In the genomic region with DNA sequence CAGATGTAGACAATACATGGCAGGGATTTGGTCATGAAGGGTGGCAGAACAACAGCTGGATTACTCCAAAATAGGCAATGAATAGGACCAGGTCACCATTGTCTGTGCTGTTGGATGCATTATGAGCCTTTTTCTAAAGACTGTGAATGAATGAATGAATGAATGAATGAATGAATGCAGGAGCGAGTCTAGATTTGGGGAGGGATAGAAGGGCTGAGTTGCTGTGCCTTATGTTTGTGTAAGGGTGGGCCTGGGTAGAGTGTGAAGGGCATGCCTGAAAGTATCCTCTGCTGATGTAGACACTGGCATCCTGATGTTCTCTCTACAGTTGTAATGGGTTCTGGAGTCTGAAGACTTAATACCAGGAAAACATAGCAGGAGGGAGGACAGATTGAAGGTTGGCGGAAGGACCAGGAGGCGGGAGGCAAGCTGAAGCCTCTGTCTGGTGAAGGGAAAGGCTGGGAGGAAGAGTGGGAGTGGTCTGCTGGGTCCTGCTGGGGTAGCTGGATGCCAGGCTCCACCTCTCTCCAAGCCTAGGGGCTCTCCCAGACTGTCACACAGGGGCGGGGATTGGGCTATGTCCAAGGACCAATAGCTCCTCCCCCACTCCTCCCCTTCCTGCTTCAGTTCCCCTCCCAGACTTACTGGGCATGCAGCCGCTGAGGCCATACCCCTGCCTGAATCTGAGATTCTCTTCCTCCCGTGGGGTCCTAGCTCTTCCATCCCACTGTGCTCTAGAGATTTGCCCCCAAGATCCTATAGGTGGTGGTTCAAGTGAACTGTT, we compare ENCODE assay signal across 9 cellular contexts. TPM values are rescaled to one million over a fixed set of nuclear protein-coding genes. Genes with fewer than 3 reads are reported as not detected.
A peak's percentile ranks its signal among the peaks of the same experiment; 100 is the strongest.
DNase-seq lines count a peak whose midpoint lies in the region; ATAC-seq, FAIRE-seq and TF ChIP-seq lines count a peak whose summit lies in the region.
"Had no signal": no experiment of that assay in that cellular context is flagged by ENCODE, and none has a peak within 500 bp of the region (broad histone marks: within the 10 kb centered on the region; RNA-seq: fewer than 3 reads in every experiment).

No MANE protein-coding gene starts in this region.

- no peak overlapping the region for H3K4me3 ChIP-seq in bronchial epithelial cell (ENCODE audit: low read depth, low read length)

- no peaks in the 10 kb centered on the region for H3K27me3 ChIP-seq in bronchial epithelial cell (ENCODE audit: control insufficient read depth, insufficient read depth, low read length)

- DNase-seq in activated naive CD4-positive, alpha-beta T cell treated with anti-CD3 and anti-CD28 coated beads for 36 hours, result peak; percentile 64
- no peak for DNase-seq in activated naive CD4-positive, alpha-beta T cell treated with anti-CD3 and anti-CD28 coated beads, Interleukin-2, amount 50 U/mL, for 16 hours
- DNase-seq in NCI-H345 treated with DMSO at 0.1 percent for 48 hours (lab: John Stamatoyannopoulos, UW; ENCODE audit: unreplicated experiment) (peak; percentile 2), bronchial epithelial cell (ENCODE audit: low read depth) (peak; percentile 89), islet precursor cell (peak; percentile 96)

- ATAC-seq in HG02973 (IDR thresholded peaks at IDR 0.05; ENCODE audit: unreplicated experiment), result peak; percentile 68
- peak; percentile 47 for ATAC-seq in stimulated activated memory B cell treated with anti-CD40 and anti-IgM and Interleukin-4, amounts not matched to agents 10 μg/mL and 1 μg/mL and 100 μg/mL, for 72 hours
- ATAC-seq in GM18861 (IDR thresholded peaks at IDR 0.05; ENCODE audit: unreplicated experiment), result no peak

- CTCF ChIA-PET in activated naive CD4-positive, alpha-beta T cell treated with anti-CD3 and anti-CD28 coated beads for 36 hours (lab: Charles Lee), result interaction anchor here (0.9 to 1.3 kb wide), 3 partner anchors 28 to 115 kb away, joined by 3 to 4 read pairs (median 4); partner anchors contain the start of genes HPX and SMPD1

- no peaks in the 10 kb centered on the region for H3K27me3 Mint-ChIP-seq in activated naive CD4-positive, alpha-beta T cell treated with anti-CD3 and anti-CD28 coated beads for 36 hours (ENCODE audit: low read depth)
- H3K27me3 Mint-ChIP-seq in stimulated activated memory B cell treated with anti-CD40 and anti-IgM and Interleukin-4, amounts not matched to agents 10 μg/mL and 1 μg/mL and 100 μg/mL, for 72 hours, result no peaks in the 10 kb centered on the region

- TF ChIP-seq CTCF in bronchial epithelial cell (IDR thresholded peaks at IDR 0.05; ENCODE audit: insufficient read depth, low read length, severe bottlenecking), result no peak

- peaks cover 2% of the 10 kb centered on the region for H3K36me3 ChIP-seq in bronchial epithelial cell (ENCODE audit: control insufficient read depth, insufficient read depth, low read length)

- H3K27ac Mint-ChIP-seq in activated naive CD4-positive, alpha-beta T cell treated with anti-CD3 and anti-CD28 coated beads for 36 hours, result no peak overlapping the region
- no peak overlapping the region for H3K27ac Mint-ChIP-seq in stimulated activated memory B cell treated with anti-CD40 and anti-IgM and Interleukin-4, amounts not matched to agents 10 μg/mL and 1 μg/mL and 100 μg/mL, for 72 hours
- H3K27ac Mint-ChIP-seq: brain had no signal

- peaks cover 11% of the 10 kb centered on the region for H3K4me1 Mint-ChIP-seq in activated naive CD4-positive, alpha-beta T cell treated with anti-CD3 and anti-CD28 coated beads for 36 hours (ENCODE audit: low read depth)
- H3K4me1 Mint-ChIP-seq in stimulated activated memory B cell treated with anti-CD40 and anti-IgM and Interleukin-4, amounts not matched to agents 10 μg/mL and 1 μg/mL and 100 μg/mL, for 72 hours, result peaks cover 9% of the 10 kb centered on the region

- no peaks in the 10 kb centered on the region for H3K36me3 Mint-ChIP-seq in activated naive CD4-positive, alpha-beta T cell treated with anti-CD3 and anti-CD28 coated beads for 36 hours (ENCODE audit: low read depth)
- H3K36me3 Mint-ChIP-seq in stimulated activated memory B cell treated with anti-CD40 and anti-IgM and Interleukin-4, amounts not matched to agents 10 μg/mL and 1 μg/mL and 100 μg/mL, for 72 hours, result peaks cover 20% of the 10 kb centered on the region

- intact Hi-C loops in activated naive CD4-positive, alpha-beta T cell treated with anti-CD3 and anti-CD28 coated beads for 36 hours (cut with micrococcal nuclease), result no loop called here

- no peaks in the 10 kb centered on the region for H3K9me3 Mint-ChIP-seq in activated naive CD4-positive, alpha-beta T cell treated with anti-CD3 and anti-CD28 coated beads for 36 hours
- no peaks in the 10 kb centered on the region for H3K9me3 Mint-ChIP-seq in stimulated activated memory B cell treated with anti-CD40 and anti-IgM and Interleukin-4, amounts not matched to agents 10 μg/mL and 1 μg/mL and 100 μg/mL, for 72 hours
- H3K9me3 Mint-ChIP-seq: brain had no signal

- no peak for FAIRE-seq in bronchial epithelial cell (lab: Jason Lieb, UNC)

- no peak overlapping the region for H3K4me3 Mint-ChIP-seq in activated naive CD4-positive, alpha-beta T cell treated with anti-CD3 and anti-CD28 coated beads for 36 hours
- H3K4me3 Mint-ChIP-seq in stimulated activated memory B cell treated with anti-CD40 and anti-IgM and Interleukin-4, amounts not matched to agents 10 μg/mL and 1 μg/mL and 100 μg/mL, for 72 hours, result no peak overlapping the region
- H3K4me3 Mint-ChIP-seq: brain had no signal

RNA-seq across cellular contexts. Expression of gene TRIM3, which starts 4.8 kb away (rescaled TPM):
- 1 to 10 TPM; 7.7 to 9.4 TPM for total RNA-seq in activated naive CD4-positive, alpha-beta T cell treated with anti-CD3 and anti-CD28 coated beads for 36 hours
- total RNA-seq in bronchial epithelial cell, result 7.6 and 9.9 TPM in 2 replicates

RNA-seq across cellular contexts. Expression of gene ARFIP2, which starts 12.2 kb away (rescaled TPM):
- total RNA-seq in activated naive CD4-positive, alpha-beta T cell treated with anti-CD3 and anti-CD28 coated beads for 36 hours, result 10 to 100 TPM; 33.5 to 37.9 TPM
- total RNA-seq in bronchial epithelial cell, result 59.3 and 72.7 TPM in 2 replicates

RNA-seq across cellular contexts. Expression of gene TIMM10B, which starts 12.4 kb away (rescaled TPM):
- 10 to 100 TPM; 35.1 to 41.7 TPM for total RNA-seq in activated naive CD4-positive, alpha-beta T cell treated with anti-CD3 and anti-CD28 coated beads for 36 hours
- total RNA-seq in bronchial epithelial cell, result 39.5 and 42.1 TPM in 2 replicates

RNA-seq across cellular contexts. Expression of gene HPX, which starts 28.1 kb away (rescaled TPM):
- total RNA-seq in activated naive CD4-positive, alpha-beta T cell treated with anti-CD3 and anti-CD28 coated beads for 36 hours, result under 1 TPM in 1 of 2 experiments, not detected in 1; 0.64 TPM
- total RNA-seq in bronchial epithelial cell, result 0.26 and 0.51 TPM in 2 replicates

RNA-seq across cellular contexts. Expression of gene DNHD1, which starts 28.2 kb away (rescaled TPM):
- 10 to 100 TPM; 18.2 to 19.3 TPM for total RNA-seq in activated naive CD4-positive, alpha-beta T cell treated with anti-CD3 and anti-CD28 coated beads for 36 hours
- total RNA-seq in bronchial epithelial cell, result 4.5 and 8.2 TPM in 2 replicates
